8 cellular contexts compared by ENCODE assay signal in the genomic region with DNA sequence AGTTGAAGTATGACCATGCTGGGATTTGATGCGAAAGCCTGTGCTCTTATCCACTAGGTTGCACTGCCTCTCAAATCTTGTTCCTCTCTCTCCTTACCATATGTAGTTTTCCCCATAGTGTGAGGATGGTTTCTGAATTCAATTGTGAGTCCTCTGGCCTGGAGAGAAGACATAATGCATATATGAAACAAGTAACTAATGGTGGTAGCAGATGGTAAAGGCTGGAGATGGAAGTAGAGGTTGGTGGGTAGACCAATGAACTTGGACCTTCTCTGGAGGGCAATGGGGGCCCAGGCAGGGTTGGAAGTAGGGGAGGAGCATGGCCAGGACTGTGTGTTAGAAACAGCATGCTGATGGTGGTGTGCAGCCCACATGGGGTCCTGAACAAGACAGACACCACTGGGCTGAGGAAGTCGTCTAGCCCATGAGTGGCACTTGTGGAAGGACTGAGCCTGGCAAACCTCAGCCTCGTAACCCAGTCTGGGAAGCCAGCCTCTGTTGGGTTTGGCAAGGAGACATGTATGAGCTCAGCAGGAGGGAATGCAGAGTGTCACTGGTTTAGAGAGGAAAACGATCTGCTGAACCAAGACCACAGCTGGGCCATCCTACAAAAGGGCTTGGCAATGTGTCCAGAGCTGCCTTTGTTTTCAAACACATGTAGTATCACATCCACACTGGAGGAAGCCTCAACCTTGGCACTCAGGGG. TPM values are rescaled to one million over a fixed set of nuclear protein-coding genes. Genes with fewer than 3 reads are reported as not detected.
A peak's percentile ranks its signal among the peaks of the same experiment; 100 is the strongest.
DNase-seq lines count a peak whose midpoint lies in the region; ATAC-seq and TF ChIP-seq lines count a peak whose summit lies in the region.

No MANE protein-coding gene starts in this region.

- no peak for TF ChIP-seq CTCF in left ventricle myocardium inferior (IDR thresholded peaks at IDR 0.05; ENCODE audit: borderline replicate concordance)
- TF ChIP-seq CTCF in H9 (conservative IDR thresholded peaks at IDR 0.05) = no peak

- no peak for ATAC-seq in activated T-helper 17 cell treated with anti-CD3 and anti-CD28 coated beads, Interleukin-2, amount 50 U/mL, for 72 hours (replicated peaks)

- H2BK5ac ChIP-seq in H9 (ENCODE audit: insufficient read length, low read length) = no peak overlapping the region

- H3K14ac ChIP-seq in H9 (ENCODE audit: insufficient read depth, low read length) = no peak overlapping the region

- peaks cover 57% of the 10 kb centered on the region for H3K4me1 ChIP-seq in left ventricle myocardium inferior
- H3K4me1 ChIP-seq in H9 (ENCODE audit: insufficient read depth, low read length) = no peaks in the 10 kb centered on the region

- no peak overlapping the region for H2AFZ ChIP-seq in H9 (ENCODE audit: low read length)

- no peak overlapping the region for H2BK12ac ChIP-seq in H9 (ENCODE audit: insufficient read length, low read depth, low read length)

- H3T11ph ChIP-seq in H9 (ENCODE audit: low read length) = no peak overlapping the region

- H3K36me3 ChIP-seq in left ventricle myocardium inferior = no peaks in the 10 kb centered on the region

- H3K27ac ChIP-seq in left ventricle myocardium inferior (replicated peaks) = peak overlapping the region; percentile 78
- H3K27ac ChIP-seq in H9 (ENCODE audit: insufficient read length, low read depth, low read length) = no peak overlapping the region

- H3K79me2 ChIP-seq in H9 (ENCODE audit: insufficient read depth, low read length) = no peaks in the 10 kb centered on the region

- H2BK15ac ChIP-seq in H9 (ENCODE audit: low read depth, low read length) = no peak overlapping the region

- no CpG with 5 or more reads among the region's 4 CpGs for WGBS in H9 (ENCODE audit: extremely low coverage, insufficient read length, low lambda C conversion rate)

- H4K20me1 ChIP-seq in H9 (ENCODE audit: control insufficient read depth, insufficient read depth, insufficient read length) = no peaks in the 10 kb centered on the region

- DNase-seq in GM03348 (ENCODE audit: low spot score) (peak; percentile 91), amygdala (lab: John Stamatoyannopoulos, UW) (peak in 47 of 56 donors; percentile 7 to 86 (median 42)), left ventricle myocardium inferior (peak; percentile 59), putamen (ENCODE audit: low spot score) (peak; percentile 89), NCI-H526 (lab: John Stamatoyannopoulos, UW) (no peak), H9 (no peak)
- no peak for DNase-seq in stimulated activated CD4-positive, alpha-beta T cell treated with anti-CD3 and anti-CD28 coated beads, Interleukin-2, amount 100 ng/mL, for 24 hours

- no peaks in the 10 kb centered on the region for H3K27me3 Mint-ChIP-seq in activated T-helper 17 cell treated with anti-CD3 and anti-CD28 coated beads, Interleukin-2, amount 50 U/mL, for 72 hours
- H3K27me3 Mint-ChIP-seq in H9 (ENCODE audit: low read depth) = no peaks in the 10 kb centered on the region

- H2BK120ac ChIP-seq in H9 (ENCODE audit: low read depth, low read length, poor library complexity, severe bottlenecking) = no peak overlapping the region

- no peaks in the 10 kb centered on the region for H3K23me2 ChIP-seq in H9 (ENCODE audit: insufficient read length, low read depth, low read length, poor library complexity, severe bottlenecking)

- H3K9me3 ChIP-seq in left ventricle myocardium inferior (replicated peaks) = peaks cover 7% of the 10 kb centered on the region
- H3K9me3 ChIP-seq in H9 (ENCODE audit: control insufficient read depth, low read depth, low read length) = no peaks in the 10 kb centered on the region

- H2AK5ac ChIP-seq in H9 (ENCODE audit: insufficient read length, low read length) = no peak overlapping the region

- no peaks in the 10 kb centered on the region for H3K4me1 Mint-ChIP-seq in activated T-helper 17 cell treated with anti-CD3 and anti-CD28 coated beads, Interleukin-2, amount 50 U/mL, for 72 hours
- H3K4me1 Mint-ChIP-seq in H9 = peaks cover 8 to 12% of the 10 kb centered on the region in 2 experiments

- no peak overlapping the region for H3K4me2 ChIP-seq in H9 (ENCODE audit: insufficient read depth, insufficient read length, low read length)

- H2BK20ac ChIP-seq in H9 (ENCODE audit: low read depth, low read length, poor library complexity, severe bottlenecking) = no peak overlapping the region

- no peaks in the 10 kb centered on the region for H3K9me3 Mint-ChIP-seq in activated T-helper 17 cell treated with anti-CD3 and anti-CD28 coated beads, Interleukin-2, amount 50 U/mL, for 72 hours
- peaks cover 7 to 11% of the 10 kb centered on the region in 2 experiments; a peak in 3 of 5 replicates for H3K9me3 Mint-ChIP-seq in H9

- no peak overlapping the region for H3K4me3 ChIP-seq in left ventricle myocardium inferior

- H3K27me3 ChIP-seq in left ventricle myocardium inferior (ENCODE audit: low read depth) (no peaks in the 10 kb centered on the region), H9 (ENCODE audit: insufficient read depth, low read length) (no peaks in the 10 kb centered on the region)

- no peak overlapping the region for H4K91ac ChIP-seq in H9 (ENCODE audit: insufficient read length, low read depth, low read length)

- no peak overlapping the region for H3K9ac ChIP-seq in H9 (ENCODE audit: extremely low read depth, insufficient read length, low read length)

- H3K27ac Mint-ChIP-seq in activated T-helper 17 cell treated with anti-CD3 and anti-CD28 coated beads, Interleukin-2, amount 50 U/mL, for 72 hours = no peak overlapping the region
- H3K27ac Mint-ChIP-seq in H9 = peak overlapping the region in 1 of 3 experiments; percentile 66; a peak in 1 of 7 replicates

- no peaks in the 10 kb centered on the region for H3K36me3 Mint-ChIP-seq in activated T-helper 17 cell treated with anti-CD3 and anti-CD28 coated beads, Interleukin-2, amount 50 U/mL, for 72 hours (ENCODE audit: low read depth)
- peaks cover 6 to 38% (median 27%) of the 10 kb centered on the region in 3 experiments; a peak in 6 of 7 replicates for H3K36me3 Mint-ChIP-seq in H9 (ENCODE audit: insufficient read depth in 1 of 3, low read depth in 3 of 3)

- intact Hi-C loops in left ventricle myocardium inferior (cut with micrococcal nuclease) = no loop called here

- no peak overlapping the region for H3K4ac ChIP-seq in H9 (ENCODE audit: low read depth, low read length)

- no peak overlapping the region for H3K23ac ChIP-seq in H9 (ENCODE audit: insufficient read length, low read depth, low read length)

- no peak overlapping the region for H3K18ac ChIP-seq in H9 (ENCODE audit: insufficient read length, low read depth, low read length)

- no peaks in the 10 kb centered on the region for H3K79me1 ChIP-seq in H9 (ENCODE audit: insufficient read depth, low read depth, low read length, poor library complexity, severe bottlenecking)

- no peak overlapping the region for H3K56ac ChIP-seq in H9 (ENCODE audit: insufficient read length, low read depth, low read length)

- H3K4me3 Mint-ChIP-seq in activated T-helper 17 cell treated with anti-CD3 and anti-CD28 coated beads, Interleukin-2, amount 50 U/mL, for 72 hours = no peak overlapping the region
- H3K4me3 Mint-ChIP-seq in H9 = no peak overlapping the region

- H4K5ac ChIP-seq in H9 (ENCODE audit: insufficient read length, low read depth, low read length) = no peak overlapping the region

- H4K8ac ChIP-seq in H9 (replicated peaks; ENCODE audit: insufficient read length, low read depth, low read length) = no peak overlapping the region

RNA-seq across cellular contexts. Expression of a gene that starts 18.5 kb away (rescaled TPM):
- 72.9 TPM for total RNA-seq in left ventricle myocardium inferior
- 1 to 10 TPM; 1.6 to 9.8 TPM for total RNA-seq in activated T-helper 17 cell treated with anti-CD3 and anti-CD28 coated beads, Interleukin-2, amount 50 U/mL, for 72 hours
- 19.2 and 22.1 TPM in 2 replicates for total RNA-seq in H9 (2021)

Comparison
In these comparisons a context has a peak if more than half of its experiments do, and no peak if none do; other contexts are left out.
1. DNase-seq: peak in GM03348 (single experiment), amygdala (47 of 56), left ventricle myocardium inferior (single experiment) and putamen (single experiment); none in stimulated activated CD4-positive, alpha-beta T cell treated with anti-CD3 and anti-CD28 coated beads, Interleukin-2, amount 100 ng/mL, for 24 hours (0 of 2), NCI-H526 (0 of 2) and H9 (single experiment).